18 cellular contexts compared by ENCODE assay signal in the genomic region with DNA sequence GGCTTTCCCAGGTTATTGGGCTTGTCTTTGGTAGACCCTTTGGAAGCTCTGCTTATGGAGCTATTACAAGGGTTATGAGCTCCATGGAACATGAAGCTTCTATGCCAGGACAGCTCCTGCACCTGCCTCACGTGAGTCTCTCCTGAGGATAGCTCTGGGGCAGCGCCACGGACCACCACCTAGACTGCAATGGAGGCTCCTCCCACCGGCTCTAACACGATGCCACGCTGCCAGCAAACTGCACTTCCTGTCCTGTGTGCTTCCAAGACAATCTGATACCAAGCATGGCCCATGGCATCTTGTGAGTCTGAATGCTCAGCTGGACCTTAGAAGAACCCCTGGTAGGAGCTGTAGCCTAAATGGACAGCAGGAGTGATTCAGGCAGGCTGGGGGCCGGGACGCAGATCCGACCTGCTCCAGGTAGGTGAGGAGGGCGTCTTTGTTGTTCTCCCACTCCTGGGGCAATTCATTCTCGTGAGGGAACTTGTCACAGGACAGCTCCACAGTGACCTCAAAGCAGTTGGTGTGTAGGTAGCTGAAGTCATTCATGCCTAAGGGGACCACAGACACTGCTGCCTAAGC. TPM values are rescaled to one million over a fixed set of nuclear protein-coding genes. Genes with fewer than 3 reads are reported as not detected.
DNase-seq lines count a peak whose midpoint lies in the region; ATAC-seq and TF ChIP-seq lines count a peak whose summit lies in the region.
"Had no signal": no experiment of that assay in that cellular context is flagged by ENCODE, and none has a peak within 500 bp of the region (broad histone marks: within the 10 kb centered on the region; RNA-seq: fewer than 3 reads in every experiment).

No MANE protein-coding gene starts in this region.

- H4K20me1 ChIP-seq in IMR-90 (ENCODE audit: insufficient read depth, low read length), result no peaks in the 10 kb centered on the region

- H3K36me3 ChIP-seq in IMR-90 (ENCODE audit: control insufficient read depth, insufficient read depth, low read length) (no peaks in the 10 kb centered on the region; the same call in 1 of the 2 replicates), esophagus muscularis mucosa (no peaks in the 10 kb centered on the region), esophagus squamous epithelium (no peaks in the 10 kb centered on the region)

- intact Hi-C loops in IMR-90 (cut with micrococcal nuclease) (no loop called here), esophagus muscularis mucosa (cut with DNase I) (no loop called here), esophagus squamous epithelium (cut with DNase I) (no loop called here)

- no peaks in the 10 kb centered on the region; the same call in 1 of the 2 replicates for H3K4me1 ChIP-seq in IMR-90 (ENCODE audit: control insufficient read depth, insufficient read depth, low read length)
- peaks cover 0 to 10% (median 8%) of the 10 kb centered on the region in 4 donors for H3K4me1 ChIP-seq in esophagus muscularis mucosa
- peaks cover 7 to 20% (median 10%) of the 10 kb centered on the region in 3 donors for H3K4me1 ChIP-seq in esophagus squamous epithelium

- H3K14ac ChIP-seq in IMR-90 (replicated peaks; ENCODE audit: low read depth, low read length), result no peak overlapping the region

- H2BK120ac ChIP-seq in IMR-90 (ENCODE audit: low read depth, low read length), result no peak overlapping the region

- no peak overlapping the region for H4K91ac ChIP-seq in IMR-90 (ENCODE audit: insufficient read depth, low read depth, low read length)

- H3K27me3 ChIP-seq in IMR-90 (ENCODE audit: control insufficient read depth, insufficient read depth, low read length) (peaks cover 32% of the 10 kb centered on the region), esophagus muscularis mucosa (peaks cover 0 to 70% (median 7%) of the 10 kb centered on the region in 4 donors), esophagus squamous epithelium (peaks cover 0 to 71% (median 1%) of the 10 kb centered on the region in 4 donors)
- H3K27me3 ChIP-seq: BLaER1 treated with 17β-estradiol and CSF1 and Interleukin-3, amounts not matched to agents 10 nM and 100 nM had no signal

- H3K56ac ChIP-seq in IMR-90 (ENCODE audit: extremely low read depth, insufficient read depth, low read length), result no peak overlapping the region

- H3K4me3 ChIP-seq in IMR-90 (ENCODE audit: insufficient read depth, low read depth, low read length), result no peak overlapping the region
- no peak overlapping the region for H3K4me3 ChIP-seq in esophagus muscularis mucosa
- no peak overlapping the region for H3K4me3 ChIP-seq in esophagus squamous epithelium
- H3K4me3 ChIP-seq: BLaER1 treated with 17β-estradiol and CSF1 and Interleukin-3, amounts not matched to agents 10 nM and 100 nM; GM12878; GM23338 had no signal

- H3K18ac ChIP-seq in IMR-90 (ENCODE audit: low read depth, low read length), result no peak overlapping the region

- H3K27ac ChIP-seq in IMR-90 (ENCODE audit: insufficient read depth, low read length) (no peak overlapping the region), esophagus muscularis mucosa (replicated peaks in 1 of 4) (no peak overlapping the region), esophagus squamous epithelium (no peak overlapping the region)
- H3K27ac ChIP-seq: 22Rv1; BLaER1 treated with 17β-estradiol and CSF1 and Interleukin-3, amounts not matched to agents 10 nM and 100 nM had no signal

- H3K9me3 ChIP-seq in IMR-90 (ENCODE audit: control insufficient read depth, insufficient read depth, low read length) (no peaks in the 10 kb centered on the region), esophagus muscularis mucosa (no peaks in the 10 kb centered on the region), esophagus squamous epithelium (no peaks in the 10 kb centered on the region)
- H3K9me3 ChIP-seq: BLaER1 treated with 17β-estradiol and CSF1 and Interleukin-3, amounts not matched to agents 10 nM and 100 nM had no signal

- no peak overlapping the region for H2BK5ac ChIP-seq in IMR-90 (ENCODE audit: low read depth, low read length, poor library complexity, severe bottlenecking)

- POLR2A ChIA-PET in IMR-90 (lab: Charles Lee; ENCODE audit: unreplicated experiment), result no interaction called here

- H2AFZ ChIP-seq in IMR-90 (replicated peaks; ENCODE audit: low read length, poor library complexity), result no peak overlapping the region
- H2AFZ ChIP-seq: GM23338 had no signal

- H3K4me2 ChIP-seq in IMR-90 (ENCODE audit: low read depth, low read length), result no peak overlapping the region
- H3K4me2 ChIP-seq: GM23338 had no signal

- no peak for TF ChIP-seq RAD21 in IMR-90 (IDR thresholded peaks at IDR 0.05; ENCODE audit: low read length)

- DNase-seq in NCI-H2029 (lab: John Stamatoyannopoulos, UW), result peak; percentile 7
- DNase-seq in NCI-H2029 treated with DMSO at 0.1 percent for 48 hours (lab: John Stamatoyannopoulos, UW), result no peak
- peak; percentile 5 for DNase-seq in AG20443 (ENCODE audit: low spot score)
- DNase-seq in IMR-90, result no peak
- DNase-seq in esophagus muscularis mucosa (ENCODE audit: extremely low spot score), result peak; percentile 89
- no peak for DNase-seq in esophagus squamous epithelium (lab: John Stamatoyannopoulos, UW)
- no peak for DNase-seq in ACHN
- DNase-seq in NCI-H1105 treated with DMSO at 0.1 percent for 48 hours (lab: John Stamatoyannopoulos, UW), result no peak
- DNase-seq: CD4-positive, CD25-positive, alpha-beta regulatory T cell; DMS79; H7 had no signal

- H2AK9ac ChIP-seq in IMR-90 (replicated peaks; ENCODE audit: low read depth, low read length, poor library complexity), result peak overlapping the region; percentile 21

- in situ Hi-C loops in IMR-90 (cut with MboI; ENCODE audit: low sequenced_read_pairs), result no loop called here
- in situ Hi-C loops in ACHN (cut with HindIII; ENCODE audit: low pct_ligation_motif_present, low pct_unique_long_range_greater_than_20kb, low sequenced_read_pairs), result no loop called here

- no peak overlapping the region for H2BK15ac ChIP-seq in IMR-90 (ENCODE audit: low read depth, low read length)

- TF ChIP-seq POLR2A in IMR-90 (IDR thresholded peaks at IDR 0.05; ENCODE audit: low read depth, low read length) (no peak), esophagus muscularis mucosa (IDR thresholded peaks at IDR 0.05; ENCODE audit: low read depth) (no peak), esophagus squamous epithelium (IDR thresholded peaks at IDR 0.05) (no peak)

- H2AK5ac ChIP-seq in IMR-90 (ENCODE audit: low read depth, low read length), result no peak overlapping the region

- H4K8ac ChIP-seq in IMR-90 (ENCODE audit: low read depth in 2 of 2, low read length in 2 of 2), result no peak overlapping the region

- no peak overlapping the region for H3K23ac ChIP-seq in IMR-90 (ENCODE audit: low read depth, low read length)

- no peaks in the 10 kb centered on the region for H3K9me1 ChIP-seq in IMR-90 (ENCODE audit: insufficient read depth, low read length)

- TF ChIP-seq CTCF in IMR-90 (conservative IDR thresholded peaks at IDR 0.05; ENCODE audit: low read depth, low read length) (no peak), esophagus muscularis mucosa (IDR thresholded peaks at IDR 0.05) (no peak), esophagus squamous epithelium (IDR thresholded peaks at IDR 0.05) (no peak)

- BruUV-seq in IMR-90 (replicated peaks; lab: Mats Ljungman, UMichigan), result no TSS peak

- WGBS in IMR-90 (ENCODE audit: extremely low coverage in 2 of 2, insufficient read length in 1 of 2), 2 experiments, result 86% methylated on average over 5 of the region's 11 CpGs; no CpG with 5 or more reads in 1 of the 2 experiments
- 82% methylated on average over 6 of the region's 11 CpGs for WGBS in esophagus muscularis mucosa
- WGBS in esophagus squamous epithelium, 2 donors, result 81 to 83% methylated on average over 7 to 11 of the region's 11 CpGs

- dilution Hi-C loops in IMR-90 (cut with HindIII; ENCODE audit: low sequenced_read_pairs, unreplicated experiment), result no loop called here

- H3K4ac ChIP-seq in IMR-90 (ENCODE audit: low read depth, low read length), result no peak overlapping the region

- no peak for ATAC-seq in IMR-90 (ENCODE audit: low read depth)
- ATAC-seq: GM12878, GM23338 had no signal

- no peak overlapping the region for H3K9ac ChIP-seq in IMR-90 (ENCODE audit: low read depth, low read length)
- H3K9ac ChIP-seq: BLaER1 treated with 17β-estradiol and CSF1 and Interleukin-3, amounts not matched to agents 10 nM and 100 nM had no signal

- CTCF ChIA-PET in IMR-90 (lab: Yijun Ruan, JAX), result no interaction called here

- H3K79me1 ChIP-seq in IMR-90 (ENCODE audit: low read depth in 1 of 2, low read length in 2 of 2), result no peaks in the 10 kb centered on the region

- H2BK20ac ChIP-seq in IMR-90 (ENCODE audit: low read depth, low read length), result no peak overlapping the region

- no peak overlapping the region for H4K5ac ChIP-seq in IMR-90 (ENCODE audit: low read depth, low read length)

- no peak for TF ChIP-seq EP300 in esophagus muscularis mucosa (IDR thresholded peaks at IDR 0.05)

RNA-seq across cellular contexts. Expression of gene CPXM1, which starts 5.5 kb away (rescaled TPM):
- total RNA-seq in IMR-90 (2012; rRNA removed) (0.83 and 1.1 TPM in 2 replicates), esophagus muscularis mucosa (1 to 10 TPM in 1 of 4 donors, under 1 TPM in 2, not detected in 1; 0.17 to 1.3 (median 0.45) TPM), esophagus squamous epithelium (1 to 10 TPM in 2 of 4 donors, under 1 TPM in 2; 0.15 to 3.8 (median 0.93) TPM)
- 4.5 and 4.6 TPM in 2 replicates for polyA plus RNA-seq in IMR-90 (2012; rRNA removed)
- 3.9 and 6.8 TPM in 2 replicates for polyA plus RNA-seq in IMR-90 (2012; cell fraction: cytosol; rRNA removed)
- 18.1 and 27.9 TPM in 2 replicates for polyA plus RNA-seq in IMR-90 (2012; cell fraction: nucleus; rRNA removed; ENCODE audit: low replicate concordance)
- total RNA-seq: HT-29 had no signal

RNA-seq across cellular contexts. Expression of gene C20orf141, which starts 19.8 kb away (rescaled TPM):
- total RNA-seq in IMR-90 (2012; rRNA removed) (0.36 TPM in 1 of 2 replicates, not detected in the other), esophagus muscularis mucosa (not detected), esophagus squamous epithelium (not detected)
- 0.53 and 0.91 TPM in 2 replicates for polyA plus RNA-seq in IMR-90 (2012; rRNA removed)
- 1.5 TPM in 1 of 2 replicates, not detected in the other for polyA plus RNA-seq in IMR-90 (2012; cell fraction: cytosol; rRNA removed)
- polyA plus RNA-seq in IMR-90 (2012; cell fraction: nucleus; rRNA removed; ENCODE audit: low replicate concordance), result 0.72 and 1.3 TPM in 2 replicates
- total RNA-seq: A673; CD4-positive, CD25-positive, alpha-beta regulatory T cell; G401; GM12878; GM23338; H7; HT-29 had no signal
- polyA plus RNA-seq: CD4-positive, CD25-positive, alpha-beta regulatory T cell; GM12878; GM23338 had no signal

RNA-seq across cellular contexts. Expression of gene TMEM239, which starts 21.2 kb away (rescaled TPM):
- total RNA-seq in IMR-90 (2012; rRNA removed) (not detected in 2 replicates), esophagus muscularis mucosa (not detected), esophagus squamous epithelium (not detected)
- polyA plus RNA-seq in IMR-90 (2012; rRNA removed), result 0.32 TPM in 1 of 2 replicates, not detected in the other
- 0.09 and 0.11 TPM in 2 replicates for polyA plus RNA-seq in IMR-90 (2012; cell fraction: cytosol; rRNA removed)
- 0.92 and 1.0 TPM in 2 replicates for polyA plus RNA-seq in IMR-90 (2012; cell fraction: nucleus; rRNA removed; ENCODE audit: low replicate concordance)
- total RNA-seq: A673; CD4-positive, CD25-positive, alpha-beta regulatory T cell; G401; GM12878; GM23338; H7; HT-29 had no signal
- polyA plus RNA-seq: CD4-positive, CD25-positive, alpha-beta regulatory T cell; GM12878; GM23338 had no signal

RNA-seq across cellular contexts. Expression of gene PCED1A, which starts 45.5 kb away (rescaled TPM):
- total RNA-seq in IMR-90 (2012; rRNA removed) (8.1 and 9.7 TPM in 2 replicates), esophagus muscularis mucosa (10 to 100 TPM; 15.1 to 24.1 (median 22.5) TPM), esophagus squamous epithelium (10 to 100 TPM in 3 of 4 donors, 1 to 10 TPM in 1; 9.0 to 25.6 (median 16.6) TPM)
- polyA plus RNA-seq in IMR-90 (2012; rRNA removed), result 33.4 and 37.0 TPM in 2 replicates
- polyA plus RNA-seq in IMR-90 (2012; cell fraction: cytosol; rRNA removed), result 17.0 and 26.1 TPM in 2 replicates
- polyA plus RNA-seq in IMR-90 (2012; cell fraction: nucleus; rRNA removed; ENCODE audit: low replicate concordance), result 242 and 445 TPM in 2 replicates

RNA-seq across cellular contexts. Expression of gene VPS16, which starts 45.6 kb away (rescaled TPM):
- total RNA-seq in IMR-90 (2012; rRNA removed), result 41.7 and 48.0 TPM in 2 replicates
- polyA plus RNA-seq in IMR-90 (2012; rRNA removed), result 37.6 and 38.7 TPM in 2 replicates
- polyA plus RNA-seq in IMR-90 (2012; cell fraction: cytosol; rRNA removed), result 23.6 and 24.8 TPM in 2 replicates
- 201 and 203 TPM in 2 replicates for polyA plus RNA-seq in IMR-90 (2012; cell fraction: nucleus; rRNA removed; ENCODE audit: low replicate concordance)
- total RNA-seq in esophagus muscularis mucosa, result 10 to 100 TPM; 22.0 to 37.5 (median 30.2) TPM
- 10 to 100 TPM; 20.9 to 36.7 (median 28.5) TPM for total RNA-seq in esophagus squamous epithelium

Comparison
In these comparisons a context has a peak if more than half of its experiments do, and no peak if none do; other contexts are left out.
1. DNase-seq: peak in NCI-H2029 (single experiment), AG20443 (single experiment) and esophagus muscularis mucosa (single experiment); none in NCI-H2029 treated with DMSO at 0.1 percent for 48 hours (single experiment), IMR-90 (single experiment), esophagus squamous epithelium (single experiment), ACHN (single experiment) and NCI-H1105 treated with DMSO at 0.1 percent for 48 hours (single experiment).